1 cellular context compared by ENCODE assay signal in the genomic region with DNA sequence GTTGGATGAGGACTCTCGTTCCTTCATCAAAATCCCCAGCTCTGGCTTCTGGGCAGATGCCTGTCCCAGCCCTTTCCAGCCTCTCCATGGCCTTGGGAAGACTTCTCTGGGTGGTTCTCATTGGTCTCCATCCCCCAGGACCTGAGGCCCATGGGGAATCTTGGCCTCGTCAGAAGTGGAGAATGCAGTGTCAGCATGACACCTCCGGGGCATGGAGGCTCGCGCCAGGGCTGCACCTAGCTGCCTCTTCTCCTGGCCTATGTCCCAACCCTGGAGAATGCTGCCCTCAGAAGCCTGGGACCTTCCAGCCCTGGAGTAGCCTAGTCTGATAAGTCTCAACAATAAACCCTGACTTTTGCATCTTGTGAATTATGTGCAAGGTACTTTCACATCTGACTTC.
TF ChIP-seq lines count a peak whose summit lies in the region.

No MANE protein-coding gene starts in this region.

TF ChIP-seq in H1, 55 proteins besides CTCF, POLR2A, EP300 and RAD21 (continued from another document):
- TF ChIP-seq KDM4A (IDR thresholded peaks at IDR 0.05; ENCODE audit: low read depth, low read length, severe bottlenecking) (no peak), CBX8 (IDR thresholded peaks at IDR 0.05; ENCODE audit: borderline replicate concordance, low read depth, low read length) (no peak), YY1 (IDR thresholded peaks at IDR 0.05; ENCODE audit: low read depth, low read length) (no peak)
- TF ChIP-seq, protein P1, sequence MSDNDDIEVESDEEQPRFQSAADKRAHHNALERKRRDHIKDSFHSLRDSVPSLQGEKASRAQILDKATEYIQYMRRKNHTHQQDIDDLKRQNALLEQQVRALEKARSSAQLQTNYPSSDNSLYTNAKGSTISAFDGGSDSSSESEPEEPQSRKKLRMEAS (IDR thresholded peaks at IDR 0.05) = no peak
